In genomic region chr1:113519561-113519960, GRCh38 we compare ENCODE assay signal across 20 cellular contexts.
A peak's percentile ranks its signal among the peaks of the same experiment; 100 is the strongest.
DNase-seq lines count a peak whose midpoint lies in the region; TF ChIP-seq lines count a peak whose summit lies in the region.
"Had no signal": no experiment of that assay in that cellular context is flagged by ENCODE, and none has a peak within 500 bp of the region (broad histone marks: within the 10 kb centered on the region; RNA-seq: fewer than 3 reads in every experiment).

No MANE protein-coding gene starts in this region.

- no peaks in the 10 kb centered on the region for H3K27me3 Mint-ChIP-seq in H9 (ENCODE audit: low read depth)
- H3K27me3 Mint-ChIP-seq: dendritic cell treated with granulocyte-macrophage colony-stimulating factor and Interleukin-4, amounts not matched to agents 40 ng/mL and 50 ng/mL, for 4 days; T-helper 17 cell had no signal

- H2BK20ac ChIP-seq in H9 (ENCODE audit: low read depth, low read length, poor library complexity, severe bottlenecking) = no peak overlapping the region

- H3K23me2 ChIP-seq in H9 (ENCODE audit: insufficient read length, low read depth, low read length, poor library complexity, severe bottlenecking) = no peaks in the 10 kb centered on the region

- H2BK15ac ChIP-seq in H9 (ENCODE audit: low read depth, low read length) = no peak overlapping the region

- no peak overlapping the region for H3K27ac Mint-ChIP-seq in H9
- H3K27ac Mint-ChIP-seq: dendritic cell treated with granulocyte-macrophage colony-stimulating factor and Interleukin-4, amounts not matched to agents 40 ng/mL and 50 ng/mL, for 4 days; T-helper 17 cell had no signal

- no peaks in the 10 kb centered on the region for H3K36me3 ChIP-seq in osteoblast (ENCODE audit: insufficient read depth, low read length)
- H3K36me3 ChIP-seq: ovary had no signal

- no peaks in the 10 kb centered on the region for H3K27me3 ChIP-seq in osteoblast (ENCODE audit: insufficient read depth, low read length)
- H3K27me3 ChIP-seq in H9 (ENCODE audit: insufficient read depth, low read length) = no peaks in the 10 kb centered on the region
- H3K27me3 ChIP-seq: BE2C, ovary had no signal

- no peaks in the 10 kb centered on the region for H3K79me1 ChIP-seq in H9 (ENCODE audit: insufficient read depth, low read depth, low read length, poor library complexity, severe bottlenecking)

- H3K9ac ChIP-seq in H9 (ENCODE audit: extremely low read depth, insufficient read length, low read length) = no peak overlapping the region

- H2AFZ ChIP-seq in osteoblast (ENCODE audit: low read length) (no peak overlapping the region), H9 (ENCODE audit: low read length) (no peak overlapping the region)

- H3K27ac ChIP-seq in osteoblast (ENCODE audit: low read depth, low read length) (peak overlapping the region; percentile 3), H9 (ENCODE audit: insufficient read length, low read depth, low read length) (no peak overlapping the region)
- H3K27ac ChIP-seq: ovary had no signal

- no peak overlapping the region for H4K91ac ChIP-seq in H9 (ENCODE audit: insufficient read length, low read depth, low read length)

- peak; percentile 54 for DNase-seq in ELR (ENCODE audit: low read depth)
- DNase-seq in RPMI7951 (ENCODE audit: low read depth) = peak; percentile 20
- peak; percentile 29 for DNase-seq in fibroblast of pulmonary artery (ENCODE audit: low read depth)
- DNase-seq in osteoblast (ENCODE audit: insufficient read length, low spot score, missing footprints) = no peak
- DNase-seq in activated T-cell treated with anti-CD3 and anti-CD28 coated beads, Interleukin-2, amount 50 U/mL, for 1 hour = no peak
- DNase-seq in NCI-H1048 (lab: John Stamatoyannopoulos, UW) = no peak
- no peak for DNase-seq in AML-193 (lab: John Stamatoyannopoulos, UW)
- no peak for DNase-seq in H9
- DNase-seq: activated gamma-delta T cell treated with Interleukin-2 at 50 U/mL for 16 hours, anterior cingulate cortex, BE2C, erythroblast, hippocampal formation, NCI-H1105, NCI-H2227 treated with DMSO at 0.1 percent for 48 hours, ovary, SHP77, T-helper 17 cell had no signal

- H4K20me1 ChIP-seq in osteoblast (ENCODE audit: insufficient read depth, low read length) = no peaks in the 10 kb centered on the region
- H4K20me1 ChIP-seq in H9 (ENCODE audit: control insufficient read depth, insufficient read depth, insufficient read length) = no peaks in the 10 kb centered on the region

- peaks cover 16 to 20% of the 10 kb centered on the region in 2 experiments for H3K9me3 Mint-ChIP-seq in H9

- H3K4me1 ChIP-seq in osteoblast (ENCODE audit: insufficient read depth, low read length) (peaks cover 12% of the 10 kb centered on the region), H9 (ENCODE audit: insufficient read depth, low read length) (no peaks in the 10 kb centered on the region)

- peaks cover 10 to 22% (median 17%) of the 10 kb centered on the region in 3 experiments for H3K36me3 Mint-ChIP-seq in H9 (ENCODE audit: insufficient read depth in 1 of 3, low read depth in 3 of 3)

- no peak overlapping the region for H2BK120ac ChIP-seq in H9 (ENCODE audit: low read depth, low read length, poor library complexity, severe bottlenecking)

- no peak overlapping the region for H3K23ac ChIP-seq in H9 (ENCODE audit: insufficient read length, low read depth, low read length)

- H3K14ac ChIP-seq in H9 (ENCODE audit: insufficient read depth, low read length) = no peak overlapping the region

- no peak for TF ChIP-seq CTCF in fibroblast of pulmonary artery (IDR thresholded peaks at IDR 0.05; ENCODE audit: low read length, missing control alignments)
- no peak for TF ChIP-seq CTCF in osteoblast (IDR thresholded peaks at IDR 0.05; ENCODE audit: extremely low read depth, low read depth, low read length)
- no peak for TF ChIP-seq CTCF in H9 (conservative IDR thresholded peaks at IDR 0.05)

- H2BK5ac ChIP-seq in H9 (ENCODE audit: insufficient read length, low read length) = no peak overlapping the region

- no peaks in the 10 kb centered on the region for H3K4me1 Mint-ChIP-seq in H9

- H3K79me2 ChIP-seq in osteoblast (ENCODE audit: insufficient read depth, low read length) (peaks cover 2% of the 10 kb centered on the region), H9 (ENCODE audit: insufficient read depth, low read length) (no peaks in the 10 kb centered on the region)

- no peak overlapping the region for H4K5ac ChIP-seq in H9 (ENCODE audit: insufficient read length, low read depth, low read length)

- no peak overlapping the region for H3K18ac ChIP-seq in H9 (ENCODE audit: insufficient read length, low read depth, low read length)

- no peaks in the 10 kb centered on the region for H3K9me3 ChIP-seq in osteoblast (ENCODE audit: low read depth, low read length)
- no peaks in the 10 kb centered on the region for H3K9me3 ChIP-seq in H9 (ENCODE audit: control insufficient read depth, low read depth, low read length)
- H3K9me3 ChIP-seq: ovary had no signal

- H3K4me2 ChIP-seq in osteoblast (ENCODE audit: insufficient read depth, low read length) (peak overlapping the region; percentile 34), H9 (ENCODE audit: insufficient read depth, insufficient read length, low read length) (no peak overlapping the region)

- H3K4me3 ChIP-seq in fibroblast of pulmonary artery (replicated peaks; ENCODE audit: low read depth, low read length) (no peak overlapping the region), osteoblast (ENCODE audit: insufficient read depth, low read length) (no peak overlapping the region)
- H3K4me3 ChIP-seq: K562, ovary had no signal

- no peak overlapping the region for H3K4ac ChIP-seq in H9 (ENCODE audit: low read depth, low read length)

- H3K4me3 Mint-ChIP-seq in H9 = no peak overlapping the region
- H3K4me3 Mint-ChIP-seq: dendritic cell treated with granulocyte-macrophage colony-stimulating factor and Interleukin-4, amounts not matched to agents 40 ng/mL and 50 ng/mL, for 4 days; T-helper 17 cell had no signal

- H4K8ac ChIP-seq in H9 (replicated peaks; ENCODE audit: insufficient read length, low read depth, low read length) = no peak overlapping the region

- H3T11ph ChIP-seq in H9 (ENCODE audit: low read length) = no peak overlapping the region

- H3K56ac ChIP-seq in H9 (ENCODE audit: insufficient read length, low read depth, low read length) = no peak overlapping the region

- H2BK12ac ChIP-seq in H9 (ENCODE audit: insufficient read length, low read depth, low read length) = no peak overlapping the region

- no peak overlapping the region for H2AK5ac ChIP-seq in H9 (ENCODE audit: insufficient read length, low read length)

Comparison
In these comparisons a context has a peak if more than half of its experiments do, and no peak if none do; other contexts are left out.
1. DNase-seq: peak in ELR (single experiment), RPMI7951 (single experiment) and fibroblast of pulmonary artery (single experiment); none in osteoblast (single experiment), activated T-cell treated with anti-CD3 and anti-CD28 coated beads, Interleukin-2, amount 50 U/mL, for 1 hour (single experiment), NCI-H1048 (single experiment), AML-193 (0 of 2) and H9 (single experiment).